Comparison of ENCODE assay signal across 8 cellular contexts in the genomic region with DNA sequence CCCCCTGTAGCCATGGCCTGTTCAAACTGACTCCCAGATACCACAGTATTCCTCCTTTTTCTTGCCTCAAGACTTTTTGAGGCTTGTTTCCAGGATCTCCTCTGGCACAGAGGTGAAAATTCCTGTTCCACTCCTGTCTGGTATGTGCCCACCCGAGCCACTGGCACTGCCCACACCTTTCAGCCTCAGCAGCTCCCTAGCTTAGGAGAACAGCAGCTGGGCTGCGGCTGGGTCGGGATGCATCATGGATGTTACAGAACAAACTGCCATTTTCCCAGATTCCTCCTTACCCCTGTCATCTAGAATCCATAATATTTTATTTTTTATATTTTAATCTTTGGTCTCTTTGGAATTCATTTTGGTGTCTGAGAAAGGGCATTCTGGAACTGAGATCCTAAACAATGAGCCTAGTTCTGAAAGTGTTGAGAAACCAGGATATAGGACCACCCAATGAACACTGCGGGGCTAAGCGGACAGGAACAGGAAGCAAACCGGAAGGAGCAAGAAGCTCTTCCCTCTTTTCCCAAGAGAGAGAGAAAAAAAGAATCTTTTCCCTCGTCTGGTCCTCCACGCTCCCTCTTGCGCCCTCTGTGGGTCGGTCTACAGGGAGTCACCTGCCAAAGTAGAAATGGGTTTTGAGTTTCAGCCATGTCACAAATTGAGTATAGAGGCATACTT. TPM values are rescaled to one million over a fixed set of nuclear protein-coding genes. Genes with fewer than 3 reads are reported as not detected.
DNase-seq lines count a peak whose midpoint lies in the region; ATAC-seq and TF ChIP-seq lines count a peak whose summit lies in the region.

No MANE protein-coding gene starts in this region.

- peak overlapping the region; percentile 79 for H2AFZ ChIP-seq in KMS-11 (ENCODE audit: low read depth)
- H2AFZ ChIP-seq in trophoblast cell (ENCODE audit: insufficient read depth, low read length, poor library complexity) = no peak overlapping the region

- H3K4ac ChIP-seq in trophoblast cell (ENCODE audit: low read depth, low read length) = peak overlapping the region; percentile 9

- H3K79me1 ChIP-seq in trophoblast cell (ENCODE audit: low read length) = peaks cover 2% of the 10 kb centered on the region

- H3K79me2 ChIP-seq in KMS-11 (ENCODE audit: insufficient read depth, low read depth) (no peaks in the 10 kb centered on the region), trophoblast cell (ENCODE audit: control insufficient read depth, insufficient read depth, low read length, poor library complexity) (no peaks in the 10 kb centered on the region)

- no peak for TF ChIP-seq EP300 in upper lobe of left lung (IDR thresholded peaks at IDR 0.05)

- no peak overlapping the region for H3K4me3 ChIP-seq in KMS-11 (IDR thresholded peaks at IDR 0.05; ENCODE audit: insufficient read depth, low read depth, low read length)
- no peak overlapping the region for H3K4me3 ChIP-seq in RWPE2 (ENCODE audit: severe bottlenecking)
- no peak overlapping the region for H3K4me3 ChIP-seq in trophoblast cell (ENCODE audit: low read depth, low read length)
- peak overlapping the region in 2 of 4 donors; percentile 14 to 23 for H3K4me3 ChIP-seq in upper lobe of left lung

- no peak for TF ChIP-seq POLR2A in upper lobe of left lung (IDR thresholded peaks at IDR 0.05)

- no peak overlapping the region for H2BK12ac ChIP-seq in trophoblast cell (ENCODE audit: low read length)

- H3K27me3 ChIP-seq in KMS-11 (ENCODE audit: insufficient read depth, low read depth) (no peaks in the 10 kb centered on the region), RWPE2 (ENCODE audit: insufficient read depth, poor library complexity, severe bottlenecking) (no peaks in the 10 kb centered on the region), trophoblast cell (ENCODE audit: insufficient read depth, low read length) (peaks cover 5% of the 10 kb centered on the region), upper lobe of left lung (no peaks in the 10 kb centered on the region)

- H4K91ac ChIP-seq in trophoblast cell (ENCODE audit: low read depth, low read length) = peak overlapping the region; percentile 53

- no peaks in the 10 kb centered on the region for H3K36me3 ChIP-seq in KMS-11 (ENCODE audit: insufficient read depth)
- no peaks in the 10 kb centered on the region for H3K36me3 ChIP-seq in RWPE2 (ENCODE audit: low read depth)
- no peaks in the 10 kb centered on the region for H3K36me3 ChIP-seq in trophoblast cell (ENCODE audit: control insufficient read depth in 1 of 2, insufficient read depth in 2 of 2, low read length in 2 of 2)
- no peaks in the 10 kb centered on the region for H3K36me3 ChIP-seq in upper lobe of left lung

- H3K27ac ChIP-seq in KMS-11 (no peak overlapping the region), RWPE2 (ENCODE audit: poor library complexity, severe bottlenecking) (no peak overlapping the region), trophoblast cell (ENCODE audit: low read depth, low read length) (no peak overlapping the region), upper lobe of left lung (peak overlapping the region; percentile 60 to 79 (median 64))

- H2BK5ac ChIP-seq in trophoblast cell (ENCODE audit: low read depth, low read length, poor library complexity) = no peak overlapping the region

- no peaks in the 10 kb centered on the region for H4K20me1 ChIP-seq in KMS-11 (ENCODE audit: insufficient read depth)

- ATAC-seq in RWPE2 (ENCODE audit: low read depth) = peak; percentile 58; the same call in 1 of the 3 replicates
- peak; percentile 75 to 88 for ATAC-seq in upper lobe of left lung (ENCODE audit: low FRiP score in 2 of 2)
- no peak for ATAC-seq in GM21528 (IDR thresholded peaks at IDR 0.05; ENCODE audit: low FRiP score, unreplicated experiment)

- H4K12ac ChIP-seq in trophoblast cell (ENCODE audit: low read depth, low read length) = peak overlapping the region; percentile 81

- no peak overlapping the region for H2AK5ac ChIP-seq in trophoblast cell (ENCODE audit: low read length)

- DNase-seq in DMS53 (lab: John Stamatoyannopoulos, UW) = peak; percentile 91
- no peak for DNase-seq in RWPE2 (ENCODE audit: low spot score)
- peak; percentile 31 for DNase-seq in activated gamma-delta T cell treated with anti-CD3 and anti-CD28 coated beads, Interleukin-2, amount 50 U/mL, for 16 hours (ENCODE audit: low read depth)
- DNase-seq in germinal center (ENCODE audit: low spot score) = peak; percentile 63
- peak; percentile 76 to 93 for DNase-seq in trophoblast cell
- DNase-seq in upper lobe of left lung = peak in 1 of 2 donors; percentile 59

- no peak overlapping the region for H3K14ac ChIP-seq in trophoblast cell (ENCODE audit: low read length)

- H3K9ac ChIP-seq in KMS-11 = no peak overlapping the region; the same call in 1 of the 2 replicates
- H3K9ac ChIP-seq in trophoblast cell (ENCODE audit: low read length) = no peak overlapping the region

- no peaks in the 10 kb centered on the region for H3K9me3 ChIP-seq in RWPE2 (ENCODE audit: severe bottlenecking)
- H3K9me3 ChIP-seq in trophoblast cell (ENCODE audit: insufficient read depth, low read depth, low read length) = peaks cover 10% of the 10 kb centered on the region
- no peaks in the 10 kb centered on the region for H3K9me3 ChIP-seq in upper lobe of left lung

- H4K8ac ChIP-seq in trophoblast cell (ENCODE audit: low read depth, low read length) = peak overlapping the region; percentile 97

- H3K4me1 ChIP-seq in KMS-11 (ENCODE audit: low read depth, poor library complexity, severe bottlenecking) (peaks cover 12% of the 10 kb centered on the region), RWPE2 (ENCODE audit: insufficient read depth, poor library complexity, severe bottlenecking) (peaks cover 3% of the 10 kb centered on the region), trophoblast cell (ENCODE audit: control insufficient read depth in 1 of 2, insufficient read depth in 2 of 2, low read length in 2 of 2) (peaks cover 8 to 13% of the 10 kb centered on the region in 2 experiments), upper lobe of left lung (peaks cover 20 to 26% (median 20%) of the 10 kb centered on the region in 4 donors)

- WGBS in trophoblast cell (ENCODE audit: extremely low coverage, insufficient coverage, insufficient read length) = no CpG with 5 or more reads among the region's 10 CpGs
- 33 to 40% methylated on average over 10 of the region's 10 CpGs for WGBS in upper lobe of left lung, 2 donors

- peak overlapping the region; percentile 31 for H3K4me2 ChIP-seq in KMS-11
- no peak overlapping the region for H3K4me2 ChIP-seq in trophoblast cell (ENCODE audit: low read length)

- no peak overlapping the region for H2BK120ac ChIP-seq in trophoblast cell (ENCODE audit: insufficient read depth, low read length, poor library complexity)

- peak; percentile 88 for TF ChIP-seq CTCF in KMS-11 (conservative IDR thresholded peaks at IDR 0.05; ENCODE audit: low read depth, low read length)
- peak; percentile 83 for TF ChIP-seq CTCF in RWPE2 (IDR thresholded peaks at IDR 0.05; ENCODE audit: poor library complexity, severe bottlenecking)
- peak; percentile 57 to 79 (median 64) for TF ChIP-seq CTCF in upper lobe of left lung (IDR thresholded peaks at IDR 0.05)

- no peak overlapping the region for H3K23ac ChIP-seq in trophoblast cell (ENCODE audit: low read length)

- H3K18ac ChIP-seq in trophoblast cell (ENCODE audit: low read length) = no peak overlapping the region

RNA-seq across cellular contexts. Expression of a gene that starts 12.5 kb away (rescaled TPM):
- not detected in 2 replicates for polyA plus RNA-seq in trophoblast cell (2013)
- total RNA-seq in upper lobe of left lung = not detected

RNA-seq across cellular contexts. Expression of a gene that starts 36.2 kb away (rescaled TPM):
- polyA plus RNA-seq in trophoblast cell (2013) = 0.11 TPM in 2 replicates
- total RNA-seq in upper lobe of left lung = 10 to 100 TPM in 3 of 6 donors, 1 to 10 TPM in 3; 3.3 to 19.9 (median 8.5) TPM

RNA-seq across cellular contexts. Expression of a gene that starts 39.5 kb away (rescaled TPM):
- polyA plus RNA-seq in trophoblast cell (2013) = 0.07 and 0.14 TPM in 2 replicates
- 10 to 100 TPM in 4 of 6 donors, 1 to 10 TPM in 2; 2.1 to 19.1 (median 10.6) TPM for total RNA-seq in upper lobe of left lung

Comparison
In these comparisons a context has a peak if more than half of its experiments do, and no peak if none do; other contexts are left out.
1. H3K27ac ChIP-seq: peak in upper lobe of left lung (4 of 4); none in KMS-11 (single experiment), RWPE2 (single experiment) and trophoblast cell (single experiment).
2. Peak in every context shown above with its lines, with median percentiles within 50 percentile points of each other: CTCF ChIP-seq.